ENCODE assay signal across 8 cellular contexts in the genomic region with DNA sequence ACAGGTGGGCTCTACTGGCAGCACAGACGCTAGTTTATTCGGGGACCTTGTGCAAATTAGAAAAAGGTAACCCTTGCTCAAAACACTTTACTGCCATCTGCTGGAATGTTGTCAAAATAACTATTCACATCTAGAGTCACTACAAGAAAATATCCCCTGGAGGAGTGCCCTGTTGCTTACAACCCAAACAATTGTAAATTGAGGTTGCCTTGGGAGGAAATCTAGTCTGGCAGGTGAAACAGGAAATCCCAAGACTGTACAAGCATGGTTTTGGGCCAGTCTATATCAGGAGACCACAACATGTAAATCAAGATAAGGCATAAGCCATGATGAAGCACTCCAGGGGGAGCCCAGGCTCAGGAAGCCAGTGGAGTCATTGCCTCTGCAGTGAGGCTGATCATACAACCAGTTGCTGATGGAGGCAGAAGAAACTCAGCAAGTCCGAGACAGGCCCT.
DNase-seq lines count a peak whose midpoint lies in the region; ATAC-seq, FAIRE-seq and TF ChIP-seq lines count a peak whose summit lies in the region.

No MANE protein-coding gene starts in this region.

- BruUV-seq in K562 (replicated peaks; lab: Mats Ljungman, UMichigan), result no TSS peak

- TF ChIP-seq CTCF in GM06990 (IDR thresholded peaks at IDR 0.05; ENCODE audit: insufficient read depth, low read length, poor library complexity, severe bottlenecking) (peak; percentile 48), K562 (IDR thresholded peaks at IDR 0.05 in 2 of 3, conservative IDR thresholded peaks at IDR 0.05 in 1 of 3; ENCODE audit: insufficient read depth in 2 of 3, low read depth in 1 of 3, low read length in 3 of 3) (peak in 2 of 3 experiments; percentile 34 to 59; a peak in 4 of 6 replicates)

- no peaks in the 10 kb centered on the region for H3K9me3 ChIP-seq in K562 (replicated peaks; ENCODE audit: control insufficient read depth, insufficient read depth, low read depth, low read length)

- H3K4me2 ChIP-seq in K562 (ENCODE audit: insufficient read depth, low read length), result no peak overlapping the region

- WGBS in K562 (ENCODE audit: insufficient coverage, low coverage, missing lambda C conversion rate), result 0% methylated on average over 2 of the region's 3 CpGs

- no peak overlapping the region for H3K9ac ChIP-seq in K562 (ENCODE audit: insufficient read depth in 1 of 2, low read depth in 2 of 2, low read length in 2 of 2)

- CTCF ChIA-PET in K562 (lab: Yijun Ruan, JAX; ENCODE audit: low intra/inter-chr PET ratio), result no interaction called here

- H3K79me2 ChIP-seq in K562 (ENCODE audit: control insufficient read depth, insufficient read depth, low read length), result no peaks in the 10 kb centered on the region

- TF ChIP-seq RAD21 in K562 (CRISPR knock-in tag; conservative IDR thresholded peaks at IDR 0.05 in 1 of 2, IDR thresholded peaks at IDR 0.05 in 1 of 2), result peak; percentile 35 to 49

- no peak overlapping the region for H3K4me3 ChIP-seq in GM06990 (replicated peaks; ENCODE audit: low read depth, low read length)
- H3K4me3 ChIP-seq in K562, result no peak overlapping the region

- ATAC-seq in HG03378 (IDR thresholded peaks at IDR 0.05; ENCODE audit: unreplicated experiment), result peak; percentile 55
- peak; percentile 67; the same call in 2 of the 3 replicates for ATAC-seq in K562
- peak; percentile 38 for ATAC-seq in left colon
- ATAC-seq in natural killer cell treated with Interleukin-12 subunit alpha and Interleukin-12 subunit beta and Interleukin-15 and Interleukin-18, amount 100 ng/mL, for 72 hours, result no peak

- no peak overlapping the region for H3K27ac Mint-ChIP-seq in activated T-helper 2 cell treated with anti-CD3 and anti-CD28 coated beads, Interferon-gamma antibody, Interleukin-2, Interleukin-4, amounts not matched to agents 10 μg/mL and 5 μg/mL and 100 μg/mL, durations not matched to agents 14 hours and 24 hours and 36 hours
- H3K27ac Mint-ChIP-seq in natural killer cell treated with Interleukin-12 subunit alpha and Interleukin-12 subunit beta and Interleukin-15 and Interleukin-18, amount 100 ng/mL, for 72 hours, result no peak overlapping the region

- peaks cover 2% of the 10 kb centered on the region for H3K4me1 Mint-ChIP-seq in activated T-helper 2 cell treated with anti-CD3 and anti-CD28 coated beads, Interferon-gamma antibody, Interleukin-2, Interleukin-4, amounts not matched to agents 10 μg/mL and 5 μg/mL and 100 μg/mL, durations not matched to agents 14 hours and 24 hours and 36 hours (ENCODE audit: low read depth)
- H3K4me1 Mint-ChIP-seq in natural killer cell treated with Interleukin-12 subunit alpha and Interleukin-12 subunit beta and Interleukin-15 and Interleukin-18, amount 100 ng/mL, for 72 hours (ENCODE audit: low read depth in 2 of 2), result peaks cover 2 to 6% of the 10 kb centered on the region in 2 donors

- in situ Hi-C loops in K562 (cut with MboI), result no loop called here

- intact Hi-C loops in K562 (cut with micrococcal nuclease), result loop anchor here (5.0 to 10.0 kb wide), 2 partner anchors 143 to 386 kb away; partner anchors contain the start of gene CPNE4
- intact Hi-C loops in left colon (cut with DNase I, micrococcal nuclease), result no loop called here
- intact Hi-C loops in activated T-helper 2 cell treated with anti-CD3 and anti-CD28 coated beads, Interferon-gamma antibody, Interleukin-2, Interleukin-4, amounts not matched to agents 10 μg/mL and 5 μg/mL and 100 μg/mL, durations not matched to agents 14 hours and 24 hours and 36 hours (cut with micrococcal nuclease), result no loop called here

- H3K4me3 Mint-ChIP-seq in activated T-helper 2 cell treated with anti-CD3 and anti-CD28 coated beads, Interferon-gamma antibody, Interleukin-2, Interleukin-4, amounts not matched to agents 10 μg/mL and 5 μg/mL and 100 μg/mL, durations not matched to agents 14 hours and 24 hours and 36 hours (ENCODE audit: low read depth), result no peak overlapping the region
- no peak overlapping the region for H3K4me3 Mint-ChIP-seq in natural killer cell treated with Interleukin-12 subunit alpha and Interleukin-12 subunit beta and Interleukin-15 and Interleukin-18, amount 100 ng/mL, for 72 hours

- H4K20me1 ChIP-seq in K562 (replicated peaks; ENCODE audit: control insufficient read depth, insufficient read depth, low read length), result no peaks in the 10 kb centered on the region

- TF ChIP-seq POLR2A in K562 (conservative IDR thresholded peaks at IDR 0.05), result no peak

- no peak for DNase-seq in GM06990 (ENCODE audit: extremely low read depth, insufficient read length)
- DNase-seq in NCI-H526 (lab: John Stamatoyannopoulos, UW), result peak; percentile 24 to 74
- peak in 2 of 4 experiments; percentile 18 to 20 for DNase-seq in K562 (ENCODE audit: extremely low read depth in 1 of 4, low spot score in 3 of 4)
- DNase-seq in left colon, result no peak
- no peak for DNase-seq in activated T-helper 2 cell treated with anti-CD3 and anti-CD28 coated beads, Interferon-gamma antibody, Interleukin-2, Interleukin-4, amounts not matched to agents 10 μg/mL and 5 μg/mL and 100 μg/mL, durations not matched to agents 14 hours and 24 hours and 36 hours (ENCODE audit: low spot score)
- no peak for DNase-seq in natural killer cell treated with Interleukin-12 subunit alpha and Interleukin-12 subunit beta and Interleukin-15 and Interleukin-18, amount 100 ng/mL, for 72 hours (ENCODE audit: low spot score)

- H3K9me3 Mint-ChIP-seq in activated T-helper 2 cell treated with anti-CD3 and anti-CD28 coated beads, Interferon-gamma antibody, Interleukin-2, Interleukin-4, amounts not matched to agents 10 μg/mL and 5 μg/mL and 100 μg/mL, durations not matched to agents 14 hours and 24 hours and 36 hours, result no peaks in the 10 kb centered on the region
- H3K9me3 Mint-ChIP-seq in natural killer cell treated with Interleukin-12 subunit alpha and Interleukin-12 subunit beta and Interleukin-15 and Interleukin-18, amount 100 ng/mL, for 72 hours, result no peaks in the 10 kb centered on the region

- H3K36me3 ChIP-seq in GM06990 (ENCODE audit: control insufficient read depth, insufficient read depth, low read length) (no peaks in the 10 kb centered on the region), K562 (ENCODE audit: control insufficient read depth, insufficient read depth, low read length) (no peaks in the 10 kb centered on the region)

- TF ChIP-seq EP300 in K562 (IDR thresholded peaks at IDR 0.05; ENCODE audit: low read length), result no peak

- POLR2A ChIA-PET in K562 (lab: Yijun Ruan, JAX), result no interaction called here

- H3K9me1 ChIP-seq in K562 (ENCODE audit: control insufficient read depth, insufficient read depth, low read length), result no peaks in the 10 kb centered on the region

- H3K27ac ChIP-seq in K562 (ENCODE audit: extremely low read depth, low read depth, low read length), result no peak overlapping the region

- no peaks in the 10 kb centered on the region for H3K4me1 ChIP-seq in K562 (replicated peaks in 1 of 2; ENCODE audit: control insufficient read depth in 2 of 2, insufficient read depth in 2 of 2, low read length in 2 of 2)

- H2AFZ ChIP-seq in K562 (ENCODE audit: low read depth, low read length), result no peak overlapping the region

- no peaks in the 10 kb centered on the region for H3K27me3 ChIP-seq in GM06990 (replicated peaks; ENCODE audit: control insufficient read depth, insufficient read depth, low read length)
- H3K27me3 ChIP-seq in K562 (ENCODE audit: control insufficient read depth in 2 of 2, insufficient read depth in 2 of 2, low read length in 2 of 2), result no peaks in the 10 kb centered on the region

- FAIRE-seq in A204.1 (lab: Jason Lieb, UNC) (peak; percentile 40), K562 (lab: Jason Lieb, UNC) (peak; percentile 66)

- H3K36me3 Mint-ChIP-seq in activated T-helper 2 cell treated with anti-CD3 and anti-CD28 coated beads, Interferon-gamma antibody, Interleukin-2, Interleukin-4, amounts not matched to agents 10 μg/mL and 5 μg/mL and 100 μg/mL, durations not matched to agents 14 hours and 24 hours and 36 hours (ENCODE audit: low read depth), result no peaks in the 10 kb centered on the region
- H3K36me3 Mint-ChIP-seq in natural killer cell treated with Interleukin-12 subunit alpha and Interleukin-12 subunit beta and Interleukin-15 and Interleukin-18, amount 100 ng/mL, for 72 hours, result no peaks in the 10 kb centered on the region

- peaks cover 2% of the 10 kb centered on the region for H3K27me3 Mint-ChIP-seq in activated T-helper 2 cell treated with anti-CD3 and anti-CD28 coated beads, Interferon-gamma antibody, Interleukin-2, Interleukin-4, amounts not matched to agents 10 μg/mL and 5 μg/mL and 100 μg/mL, durations not matched to agents 14 hours and 24 hours and 36 hours (ENCODE audit: low read depth)
- peaks cover 5 to 16% of the 10 kb centered on the region in 2 donors for H3K27me3 Mint-ChIP-seq in natural killer cell treated with Interleukin-12 subunit alpha and Interleukin-12 subunit beta and Interleukin-15 and Interleukin-18, amount 100 ng/mL, for 72 hours

TF ChIP-seq in K562, 482 proteins besides CTCF, POLR2A, EP300 and RAD21:
- no peak for TF ChIP-seq PPARD (CRISPR knock-in tag; IDR thresholded peaks at IDR 0.05)

Comparison
In these comparisons a context has a peak if more than half of its experiments do, and no peak if none do; other contexts are left out.
1. DNase-seq: peak in NCI-H526 (2 of 2); none in GM06990 (single experiment), left colon (0 of 2), activated T-helper 2 cell treated with anti-CD3 and anti-CD28 coated beads, Interferon-gamma antibody, Interleukin-2, Interleukin-4, amounts not matched to agents 10 μg/mL and 5 μg/mL and 100 μg/mL, durations not matched to agents 14 hours and 24 hours and 36 hours (single experiment) and natural killer cell treated with Interleukin-12 subunit alpha and Interleukin-12 subunit beta and Interleukin-15 and Interleukin-18, amount 100 ng/mL, for 72 hours (single experiment).
2. ATAC-seq: peak in HG03378 (single experiment), K562 (single experiment) and left colon (single experiment); none in natural killer cell treated with Interleukin-12 subunit alpha and Interleukin-12 subunit beta and Interleukin-15 and Interleukin-18, amount 100 ng/mL, for 72 hours (0 of 2).